1 cellular context compared by ENCODE assay signal in genomic region chr19:38375098-38375493, GRCh38.
A peak's percentile ranks its signal among the peaks of the same experiment; 100 is the strongest.
TF ChIP-seq lines count a peak whose summit lies in the region.

No MANE protein-coding gene starts in this region.

TF ChIP-seq in GM12878, 131 proteins besides CTCF, POLR2A, EP300 and RAD21:
- TF ChIP-seq CBX3 (IDR thresholded peaks at IDR 0.05; ENCODE audit: borderline replicate concordance, low read depth) (no peak), BCL11A (IDR thresholded peaks at IDR 0.05; ENCODE audit: low read depth, low read length) (0 out of 2 replicates have a peak, but pooled peaks have one; percentile 9), SPI1 (IDR thresholded peaks at IDR 0.05; ENCODE audit: borderline replicate concordance, insufficient read depth, low read depth, low read length) (no peak), STAT1 (conservative IDR thresholded peaks at IDR 0.05) (0 out of 2 replicates have a peak, but pooled peaks have one; percentile 3)
